9 cellular contexts compared by ENCODE assay signal in the genomic region with DNA sequence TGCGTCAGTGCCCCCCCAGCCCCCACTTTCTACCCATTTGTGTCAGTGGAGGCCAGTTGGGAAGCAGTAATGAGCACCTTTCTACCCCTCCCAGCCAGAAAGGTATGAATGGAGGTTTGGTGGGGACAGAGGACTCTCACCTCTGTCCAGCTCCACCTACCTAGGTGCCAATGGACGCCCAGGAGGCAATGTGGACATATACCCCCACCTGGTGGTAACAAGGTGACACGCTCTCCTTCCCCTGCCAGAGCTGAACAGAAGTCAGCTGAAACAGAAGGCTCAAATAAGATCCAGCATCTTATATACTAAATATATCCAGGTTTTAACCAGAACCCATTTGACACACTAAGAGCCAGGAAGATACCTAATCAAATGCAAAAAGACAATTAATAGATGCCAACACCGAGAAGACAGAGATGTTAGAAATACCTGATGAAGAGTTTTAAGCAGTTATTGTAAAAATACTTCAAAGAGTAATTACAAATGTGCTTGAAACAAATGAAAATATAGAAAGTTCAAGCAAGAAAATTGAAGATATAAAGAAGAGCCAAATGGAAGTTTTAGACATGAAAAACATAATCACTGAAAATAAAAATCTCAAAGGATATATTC. TPM values are rescaled to one million over a fixed set of nuclear protein-coding genes. Genes with fewer than 3 reads are reported as not detected.
DNase-seq lines count a peak whose midpoint lies in the region; ATAC-seq, FAIRE-seq and TF ChIP-seq lines count a peak whose summit lies in the region.
"Had no signal": no experiment of that assay in that cellular context is flagged by ENCODE, and none has a peak within 500 bp of the region (broad histone marks: within the 10 kb centered on the region; RNA-seq: fewer than 3 reads in every experiment).

No MANE protein-coding gene starts in this region.

- H3K9me3 ChIP-seq in right lobe of liver = no peaks in the 10 kb centered on the region

- H3K4me3 ChIP-seq in right lobe of liver = no peak overlapping the region

- H3K4me1 ChIP-seq in right lobe of liver = no peaks in the 10 kb centered on the region

- FAIRE-seq in HTR-8/SVneo (lab: Jason Lieb, UNC) = no peak

- H3K36me3 ChIP-seq in right lobe of liver = no peaks in the 10 kb centered on the region

- peak; percentile 14 to 49 (median 41) for TF ChIP-seq CTCF in right lobe of liver (IDR thresholded peaks at IDR 0.05)
- TF ChIP-seq CTCF in GM13976 (IDR thresholded peaks at IDR 0.05; ENCODE audit: borderline replicate concordance, control extremely low read depth, extremely low read depth, insufficient read depth, missing control alignments) = no peak

- DNase-seq in DMS53 (lab: John Stamatoyannopoulos, UW) = peak; percentile 55
- no peak for DNase-seq in DMS53 treated with DMSO at 0.1 percent for 48 hours (lab: John Stamatoyannopoulos, UW; ENCODE audit: unreplicated experiment)
- peak; percentile 30 for DNase-seq in HK-2 (ENCODE audit: unreplicated experiment)
- DNase-seq in UCSD-AML1 (lab: John Stamatoyannopoulos, UW; ENCODE audit: unreplicated experiment) = peak; percentile 16
- peak in 1 of 3 donors; percentile 47 for DNase-seq in right lobe of liver
- no peak for DNase-seq in HTR-8/SVneo (ENCODE audit: insufficient read length, low spot score)
- DNase-seq in GM13976 (ENCODE audit: low spot score) = no peak
- no peak for DNase-seq in NCI-H1048 (lab: John Stamatoyannopoulos, UW)

- in situ Hi-C loops in GM13976 (cut with MboI; ENCODE audit: low sequenced_read_pairs, unreplicated experiment) = no loop called here

- ATAC-seq in right lobe of liver = peak; percentile 58 to 84 (median 72)

- no peak overlapping the region for H3K27ac ChIP-seq in right lobe of liver

- H3K27me3 ChIP-seq in right lobe of liver = no peaks in the 10 kb centered on the region

- intact Hi-C loops in right lobe of liver (cut with DNase I) = no loop called here

- TF ChIP-seq POLR2A in right lobe of liver (IDR thresholded peaks at IDR 0.05) = no peak

- WGBS in right lobe of liver (ENCODE audit: insufficient coverage, low coverage, low lambda C conversion rate, missing lambda C conversion rate) = 16% methylated on average over 4 of the region's 4 CpGs

RNA-seq across cellular contexts. Expression of a gene that starts 18.4 kb away (rescaled TPM):
- total RNA-seq in right lobe of liver = not detected
- total RNA-seq: fibroblast of villous mesenchyme had no signal

Comparison
In these comparisons a context has a peak if more than half of its experiments do, and no peak if none do; other contexts are left out.
1. DNase-seq: peak in DMS53 (single experiment), HK-2 (single experiment) and UCSD-AML1 (single experiment); none in DMS53 treated with DMSO at 0.1 percent for 48 hours (single experiment), HTR-8/SVneo (single experiment), GM13976 (single experiment) and NCI-H1048 (single experiment).